In genomic region chr12:122819209-122819805, GRCh38 we compare ENCODE assay signal across 12 cellular contexts.
"Had no signal": no experiment of that assay in that cellular context is flagged by ENCODE, and none has a peak within 500 bp of the region (broad histone marks: within the 10 kb centered on the region; RNA-seq: fewer than 3 reads in every experiment).

No MANE protein-coding gene starts in this region.

- FAIRE-seq: bronchial epithelial cell, colon, endothelial cell of umbilical vein, keratinocyte had no signal

- H3K4me3 ChIP-seq: heart left ventricle, left lung, tibial artery, vagina had no signal

- DNase-seq: foreskin keratinocyte, heart left ventricle, tibial artery had no signal

- H3K27ac Mint-ChIP-seq: activated naive CD8-positive, alpha-beta T cell; activated T-helper 2 cell treated with anti-CD3 and anti-CD28 coated beads, Interferon-gamma antibody, Interleukin-2, Interleukin-4, amounts not matched to agents 10 μg/mL and 5 μg/mL and 100 μg/mL, durations not matched to agents 14 hours and 24 hours and 36 hours had no signal

- H3K36me3 ChIP-seq: heart left ventricle, left lung, tibial artery, vagina had no signal

- H3K9me3 Mint-ChIP-seq: activated T-helper 2 cell treated with anti-CD3 and anti-CD28 coated beads, Interferon-gamma antibody, Interleukin-2, Interleukin-4, amounts not matched to agents 10 μg/mL and 5 μg/mL and 100 μg/mL, durations not matched to agents 14 hours and 24 hours and 36 hours; nephron had no signal

- H3K4me1 ChIP-seq: foreskin keratinocyte, heart left ventricle, left lung, tibial artery, vagina had no signal

- H3K27me3 Mint-ChIP-seq: activated naive CD8-positive, alpha-beta T cell had no signal

- H3K4me1 Mint-ChIP-seq: nephron had no signal

- ATAC-seq: foreskin keratinocyte, heart left ventricle, left lung had no signal

- H3K27ac ChIP-seq: foreskin keratinocyte, heart left ventricle, left lung, tibial artery, vagina had no signal

- H3K9me3 ChIP-seq: heart left ventricle, left lung, tibial artery, vagina had no signal

- H3K4me3 Mint-ChIP-seq: activated naive CD8-positive, alpha-beta T cell; nephron had no signal
